ENCODE assay signal across 9 cellular contexts in genomic region chr20:36775196-36775595, GRCh38. TPM values are rescaled to one million over a fixed set of nuclear protein-coding genes. Genes with fewer than 3 reads are reported as not detected.
DNase-seq lines count a peak whose midpoint lies in the region; ATAC-seq and TF ChIP-seq lines count a peak whose summit lies in the region.
"Had no signal": no experiment of that assay in that cellular context is flagged by ENCODE, and none has a peak within 500 bp of the region (broad histone marks: within the 10 kb centered on the region; RNA-seq: fewer than 3 reads in every experiment).

No MANE protein-coding gene starts in this region.

- no peak for ATAC-seq in gastrocnemius medialis

- H3K4me3 Mint-ChIP-seq in Calu3 (ENCODE audit: low read depth, unreplicated experiment) (peak overlapping the region; percentile 77), endothelial cell (ENCODE audit: unreplicated experiment) (peak overlapping the region; percentile 96)

- BruUV-seq in Calu3 (replicated peaks; lab: Mats Ljungman, UMichigan): no TSS peak

- H3K4me1 Mint-ChIP-seq in Calu3 (ENCODE audit: low read depth, unreplicated experiment) (peaks cover 24% of the 10 kb centered on the region), endothelial cell (ENCODE audit: unreplicated experiment) (peaks cover 22% of the 10 kb centered on the region)

- H3K27me3 Mint-ChIP-seq in Calu3 (ENCODE audit: unreplicated experiment): no peaks in the 10 kb centered on the region
- peaks cover 8% of the 10 kb centered on the region for H3K27me3 Mint-ChIP-seq in endothelial cell (ENCODE audit: unreplicated experiment)

- CTCF ChIA-PET in Calu3 (lab: Charles Lee): interaction anchor here (0.6 kb wide), 2 partner anchors 95 to 102 kb away, joined by 4 to 5 read pairs; no protein-coding TSS in a partner anchor

- no peaks in the 10 kb centered on the region for H3K9me3 Mint-ChIP-seq in Calu3 (ENCODE audit: low read depth, unreplicated experiment)
- H3K9me3 Mint-ChIP-seq in endothelial cell (ENCODE audit: unreplicated experiment): no peaks in the 10 kb centered on the region
- H3K9me3 Mint-ChIP-seq: neural progenitor cell had no signal

- in situ Hi-C loops in gastrocnemius medialis (cut with MboI; ENCODE audit: low sequenced_read_pairs in 4 of 4): no loop called here

- TF ChIP-seq CTCF in Calu3 (IDR thresholded peaks at IDR 0.05; ENCODE audit: unreplicated experiment): no peak
- TF ChIP-seq CTCF in endothelial cell (IDR thresholded peaks at IDR 0.05; ENCODE audit: unreplicated experiment): no peak
- TF ChIP-seq CTCF in gastrocnemius medialis (IDR thresholded peaks at IDR 0.05 in 4 of 5, conservative IDR thresholded peaks at IDR 0.05 in 1 of 5): no peak

- intact Hi-C loops in Calu3 (cut with micrococcal nuclease; ENCODE audit: unreplicated experiment) (loop anchor here (10.0 kb wide), 1 partner anchor 110 kb away; no protein-coding TSS in a partner anchor), gastrocnemius medialis (cut with DNase I; ENCODE audit: low total_unique reads) (no loop called here)

- H3K27me3 ChIP-seq in gastrocnemius medialis: no peaks in the 10 kb centered on the region
- H3K27me3 ChIP-seq: neural progenitor cell had no signal

- H3K27ac Mint-ChIP-seq in Calu3 (ENCODE audit: unreplicated experiment) (peak overlapping the region; percentile 48), endothelial cell (ENCODE audit: unreplicated experiment) (peak overlapping the region; percentile 44)

- peak overlapping the region; percentile 88 to 95 (median 91) for H3K27ac ChIP-seq in gastrocnemius medialis
- H3K27ac ChIP-seq: neural progenitor cell had no signal

- no peaks in the 10 kb centered on the region for H3K36me3 ChIP-seq in gastrocnemius medialis

- H3K9me3 ChIP-seq in gastrocnemius medialis: no peaks in the 10 kb centered on the region

- peaks cover 31% of the 10 kb centered on the region for H3K36me3 Mint-ChIP-seq in Calu3 (ENCODE audit: insufficient read depth, unreplicated experiment)
- H3K36me3 Mint-ChIP-seq in endothelial cell (ENCODE audit: low read depth, unreplicated experiment): no peaks in the 10 kb centered on the region
- H3K36me3 Mint-ChIP-seq: neural progenitor cell had no signal

- TF ChIP-seq POLR2A in gastrocnemius medialis (IDR thresholded peaks at IDR 0.05): no peak

- peaks cover 8 to 12% of the 10 kb centered on the region in 2 donors for H3K4me1 ChIP-seq in gastrocnemius medialis

- DNase-seq in Calu3 (no peak), LHCN-M2 (ENCODE audit: low read depth) (peak; percentile 9), endothelial cell (ENCODE audit: low spot score) (no peak), gastrocnemius medialis (no peak), NOMO-1 (lab: John Stamatoyannopoulos, UW; ENCODE audit: unreplicated experiment in 2 of 2) (no peak), NCI-H524 treated with DMSO at 0.1 percent for 48 hours (lab: John Stamatoyannopoulos, UW) (no peak), activated gamma-delta T cell (lab: John Stamatoyannopoulos, UW) (no peak)
- DNase-seq: NCI-H2171 had no signal

- no peak overlapping the region for H3K4me3 ChIP-seq in gastrocnemius medialis
- H3K4me3 ChIP-seq: neural progenitor cell had no signal

RNA-seq across cellular contexts. Expression of gene DSN1, which starts 1.6 kb away (rescaled TPM):
- total RNA-seq in Calu3 (2022) (36.7 and 42.5 TPM in 2 replicates), LHCN-M2 (2014; rRNA removed) (40.5 and 42.4 TPM in 2 replicates), endothelial cell (ENCODE audit: unreplicated experiment) (12.8 TPM), gastrocnemius medialis (1 to 10 TPM; 3.2 to 6.3 (median 5.2) TPM)
- polyA plus RNA-seq in LHCN-M2 (2012): 12.1 TPM

RNA-seq across cellular contexts. Expression of gene NDRG3, which starts 29.3 kb away (rescaled TPM):
- total RNA-seq in Calu3 (2022): 16.6 and 18.0 TPM in 2 replicates
- 13.9 and 18.3 TPM in 2 replicates for total RNA-seq in LHCN-M2 (2014; rRNA removed)
- polyA plus RNA-seq in LHCN-M2 (2012): 19.2 TPM
- total RNA-seq in endothelial cell (ENCODE audit: unreplicated experiment): 14.2 TPM
- 10 to 100 TPM in 3 of 4 donors, 1 to 10 TPM in 1; 6.7 to 24.9 (median 13.2) TPM for total RNA-seq in gastrocnemius medialis
